In the genomic region with DNA sequence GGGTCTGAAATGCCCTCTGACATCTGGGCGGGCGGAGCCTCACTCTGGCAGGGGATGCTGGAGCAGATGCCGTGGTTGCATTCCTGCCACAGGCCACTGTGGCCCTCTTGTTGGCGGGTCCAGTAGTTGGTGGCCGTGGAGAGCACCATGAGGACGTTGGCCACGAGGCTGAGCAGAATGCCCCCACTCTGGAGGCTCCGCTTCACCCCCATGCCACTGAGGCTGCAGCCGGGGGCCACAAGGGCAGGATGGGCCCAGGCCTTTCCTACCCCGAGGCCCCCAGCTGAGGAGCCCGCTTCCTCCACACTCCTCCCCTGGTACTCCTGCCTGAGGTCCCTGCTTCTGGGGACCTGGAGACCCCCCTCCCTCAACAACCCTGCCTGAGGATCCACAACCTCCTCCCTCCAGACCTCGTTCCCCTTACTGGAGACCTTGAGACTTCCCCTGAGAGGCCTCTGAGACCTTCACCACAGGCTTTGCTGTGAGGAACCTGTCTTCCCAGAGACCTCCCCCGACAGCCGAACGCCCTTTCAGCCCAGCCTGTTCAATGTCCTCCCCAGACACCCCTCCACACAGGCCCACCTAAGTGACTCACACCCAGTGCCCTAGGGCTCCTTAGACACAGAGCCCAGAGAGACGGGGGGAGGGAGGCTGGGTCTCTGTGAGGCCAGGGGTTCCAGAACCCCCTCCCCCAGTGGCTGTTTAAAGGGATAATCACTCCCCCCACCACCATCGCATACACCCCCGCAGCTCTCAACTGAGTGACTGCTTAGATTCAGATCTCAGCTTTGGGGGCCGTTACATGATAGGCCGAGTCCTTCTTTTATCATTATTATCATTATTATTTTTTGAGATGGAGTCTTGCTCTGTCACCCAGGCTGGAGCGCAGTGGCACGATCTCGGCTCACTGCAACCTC, we compare ENCODE assay signal across 8 cellular contexts. TPM values are rescaled to one million over a fixed set of nuclear protein-coding genes. Genes with fewer than 3 reads are reported as not detected.
DNase-seq lines count a peak whose midpoint lies in the region; ATAC-seq lines count a peak whose summit lies in the region.

CLDND2 (minus strand) TSS at position 638 of the 917 bp plus-strand sequence; CDS start at position 212, 426 bp downstream.

- intact Hi-C loops in activated CD4-positive, alpha-beta T cell treated with anti-CD3 and anti-CD28 coated beads for 36 hours (cut with DNase I, micrococcal nuclease): no loop called here

- H3K36me3 Mint-ChIP-seq in activated CD4-positive, alpha-beta T cell treated with anti-CD3 and anti-CD28 coated beads for 36 hours (ENCODE audit: low read depth): peaks cover 28% of the 10 kb centered on the region
- H3K36me3 Mint-ChIP-seq in activated CD8-positive, alpha-beta T cell treated with anti-CD3 and anti-CD28 coated beads, Interleukin-2, amount 10 ng/mL, durations not matched to agents 7 days and 5 days (ENCODE audit: low read depth): peaks cover 49% of the 10 kb centered on the region

- CTCF ChIA-PET in activated CD4-positive, alpha-beta T cell treated with anti-CD3 and anti-CD28 coated beads for 36 hours (lab: Charles Lee): interaction anchor here (1.0 to 1.7 kb wide), 5 partner anchors 11 to 53 kb away, joined by 3 to 11 read pairs (median 5); no protein-coding TSS in a partner anchor
- CTCF ChIA-PET in activated CD8-positive, alpha-beta T cell treated with anti-CD3 and anti-CD28 coated beads, Interleukin-2, amount 10 ng/mL, durations not matched to agents 7 days and 5 days (lab: Charles Lee): interaction anchor here (0.7 to 5.8 kb wide), 7 partner anchors 10 to 73 kb away, joined by 3 to 39 read pairs (median 5); no protein-coding TSS in a partner anchor

- H3K27me3 Mint-ChIP-seq in activated CD4-positive, alpha-beta T cell treated with anti-CD3 and anti-CD28 coated beads for 36 hours: no peaks in the 10 kb centered on the region
- no peaks in the 10 kb centered on the region for H3K27me3 Mint-ChIP-seq in activated CD8-positive, alpha-beta T cell treated with anti-CD3 and anti-CD28 coated beads, Interleukin-2, amount 10 ng/mL, durations not matched to agents 7 days and 5 days (ENCODE audit: low read depth)

- POLR2A ChIA-PET in activated CD4-positive, alpha-beta T cell treated with anti-CD3 and anti-CD28 coated beads for 36 hours (lab: Charles Lee): interaction anchor here (0.9 to 2.1 kb wide), 4 partner anchors 14 to 80 kb away, joined by 4 to 11 read pairs (median 6); no protein-coding TSS in a partner anchor
- POLR2A ChIA-PET in activated CD8-positive, alpha-beta T cell treated with anti-CD3 and anti-CD28 coated beads, Interleukin-2, amount 10 ng/mL, durations not matched to agents 7 days and 5 days (lab: Charles Lee): interaction anchor here (1.0 to 5.6 kb wide), 3 partner anchors 14 to 27 kb away, joined by 3 to 68 read pairs (median 17); no protein-coding TSS in a partner anchor

- no peaks in the 10 kb centered on the region for H3K9me3 Mint-ChIP-seq in activated CD4-positive, alpha-beta T cell treated with anti-CD3 and anti-CD28 coated beads for 36 hours (ENCODE audit: low read depth)
- H3K9me3 Mint-ChIP-seq in activated CD8-positive, alpha-beta T cell treated with anti-CD3 and anti-CD28 coated beads, Interleukin-2, amount 10 ng/mL, durations not matched to agents 7 days and 5 days (ENCODE audit: insufficient read depth): no peaks in the 10 kb centered on the region

- peak within 1 kb of the TSS; percentile 97 for H3K27ac Mint-ChIP-seq in activated CD4-positive, alpha-beta T cell treated with anti-CD3 and anti-CD28 coated beads for 36 hours
- H3K27ac Mint-ChIP-seq in activated CD8-positive, alpha-beta T cell treated with anti-CD3 and anti-CD28 coated beads, Interleukin-2, amount 10 ng/mL, durations not matched to agents 7 days and 5 days: peak within 1 kb of the TSS; percentile 94

- ATAC-seq in activated CD4-positive, alpha-beta T cell treated with anti-CD3 and anti-CD28 coated beads for 36 hours: no peak
- ATAC-seq in activated CD8-positive, alpha-beta T cell treated with anti-CD3 and anti-CD28 coated beads, Interleukin-2, amount 10 ng/mL, durations not matched to agents 7 days and 5 days: no peak

- peak; percentile 31 for DNase-seq in activated CD4-positive, alpha-beta T cell treated with anti-CD3 and anti-CD28 coated beads for 36 hours
- no peak for DNase-seq in activated CD4-positive, alpha-beta T cell treated with anti-CD3 and anti-CD28 coated beads, Interleukin-2, amount 50 U/mL, for 4 hours
- DNase-seq in activated CD8-positive, alpha-beta T cell treated with anti-CD3 and anti-CD28 coated beads, Interleukin-2, amount 10 ng/mL, durations not matched to agents 7 days and 5 days: peak; percentile 53
- peak; percentile 11 for DNase-seq in globus pallidus (ENCODE audit: low spot score)
- DNase-seq in skeletal muscle cell (ENCODE audit: low read depth): no peak
- DNase-seq in NCI-H748 treated with DMSO at 0.1 percent for 48 hours (lab: John Stamatoyannopoulos, UW): no peak
- DNase-seq in activated effector memory CD4-positive, alpha-beta T cell treated with anti-CD3 and anti-CD28 coated beads, Interleukin-2, amount 50 U/mL, for 16 hours: no peak
- no peak for DNase-seq in GM19238 (ENCODE audit: insufficient read length, low spot score)

- peaks cover 58% of the 10 kb centered on the region for H3K4me1 Mint-ChIP-seq in activated CD4-positive, alpha-beta T cell treated with anti-CD3 and anti-CD28 coated beads for 36 hours
- peaks cover 78% of the 10 kb centered on the region for H3K4me1 Mint-ChIP-seq in activated CD8-positive, alpha-beta T cell treated with anti-CD3 and anti-CD28 coated beads, Interleukin-2, amount 10 ng/mL, durations not matched to agents 7 days and 5 days (ENCODE audit: low read depth)

- H3K4me3 Mint-ChIP-seq in activated CD4-positive, alpha-beta T cell treated with anti-CD3 and anti-CD28 coated beads for 36 hours: peak within 1 kb of the TSS; percentile 90
- H3K4me3 Mint-ChIP-seq in activated CD8-positive, alpha-beta T cell treated with anti-CD3 and anti-CD28 coated beads, Interleukin-2, amount 10 ng/mL, durations not matched to agents 7 days and 5 days: peak within 1 kb of the TSS; percentile 96

- H3K4me3 ChIP-seq in skeletal muscle cell (ENCODE audit: low read depth, low read length): peak within 1 kb of the TSS; percentile 94

RNA-seq across cellular contexts. Expression of gene CLDND2, which starts in this region (rescaled TPM):
- total RNA-seq in activated CD4-positive, alpha-beta T cell treated with anti-CD3 and anti-CD28 coated beads for 36 hours: 1 to 10 TPM; 3.2 to 4.9 TPM
- 1 to 10 TPM; 8.5 to 10.0 TPM for total RNA-seq in activated CD8-positive, alpha-beta T cell treated with anti-CD3 and anti-CD28 coated beads, Interleukin-2, amount 10 ng/mL, durations not matched to agents 7 days and 5 days

Comparison
In these comparisons a context has a peak if more than half of its experiments do, and no peak if none do; other contexts are left out.
1. DNase-seq: peak in activated CD4-positive, alpha-beta T cell treated with anti-CD3 and anti-CD28 coated beads for 36 hours (single experiment), activated CD8-positive, alpha-beta T cell treated with anti-CD3 and anti-CD28 coated beads, Interleukin-2, amount 10 ng/mL, durations not matched to agents 7 days and 5 days (single experiment) and globus pallidus (single experiment); none in activated CD4-positive, alpha-beta T cell treated with anti-CD3 and anti-CD28 coated beads, Interleukin-2, amount 50 U/mL, for 4 hours (0 of 2), skeletal muscle cell (single experiment), NCI-H748 treated with DMSO at 0.1 percent for 48 hours (single experiment), activated effector memory CD4-positive, alpha-beta T cell treated with anti-CD3 and anti-CD28 coated beads, Interleukin-2, amount 50 U/mL, for 16 hours (single experiment) and GM19238 (single experiment).